In the genomic region with DNA sequence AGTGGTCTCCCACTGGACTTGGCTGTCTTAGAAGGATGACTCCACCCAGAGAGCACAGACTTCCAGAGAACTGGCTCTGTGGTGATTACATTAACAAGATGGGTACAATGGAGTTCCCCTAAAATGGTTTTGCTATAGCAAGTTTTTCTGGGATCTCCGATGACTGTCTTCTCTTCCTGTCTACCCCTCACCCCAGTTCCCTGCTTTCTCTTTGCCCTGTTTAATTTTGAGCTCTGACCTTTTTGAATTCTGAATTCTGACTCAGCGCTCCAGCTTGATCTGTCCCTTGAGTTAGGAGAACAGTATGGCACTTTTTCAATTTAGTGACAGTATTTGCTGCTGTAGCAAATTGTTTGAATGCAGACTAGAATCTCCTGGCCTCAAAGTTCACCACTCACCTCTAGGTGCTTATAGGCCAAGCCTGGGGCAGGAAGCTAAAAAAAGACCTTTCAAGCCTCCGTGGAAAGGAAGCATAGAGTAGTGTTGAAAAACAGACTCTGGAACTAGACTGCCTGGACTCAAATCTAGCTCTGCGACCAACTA, we compare ENCODE assay signal across 11 cellular contexts. TPM values are rescaled to one million over a fixed set of nuclear protein-coding genes. Genes with fewer than 3 reads are reported as not detected.
DNase-seq lines count a peak whose midpoint lies in the region; ATAC-seq and TF ChIP-seq lines count a peak whose summit lies in the region.
"Had no signal": no experiment of that assay in that cellular context is flagged by ENCODE, and none has a peak within 500 bp of the region (broad histone marks: within the 10 kb centered on the region; RNA-seq: fewer than 3 reads in every experiment).

No MANE protein-coding gene starts in this region.

- H4K20me1 ChIP-seq in BLaER1 (peaks cover 96% of the 10 kb centered on the region), Loucy (ENCODE audit: insufficient read depth, low read length, poor library complexity, severe bottlenecking) (peaks cover 90% of the 10 kb centered on the region)

- no peaks in the 10 kb centered on the region for H3K9me3 ChIP-seq in BLaER1
- H3K9me3 ChIP-seq in Loucy (ENCODE audit: insufficient read depth, low read depth, low read length): no peaks in the 10 kb centered on the region
- no peaks in the 10 kb centered on the region for H3K9me3 ChIP-seq in colonic mucosa

- H3K9ac ChIP-seq in BLaER1 (0 out of 2 replicates have a peak overlapping the region, but pooled peaks have one; percentile 3), Loucy (ENCODE audit: low read depth, low read length, poor library complexity, severe bottlenecking) (peak overlapping the region; percentile 68), colonic mucosa (ENCODE audit: low read depth in 2 of 2, low read length in 2 of 2) (no peak overlapping the region)

- no peak overlapping the region for H2AFZ ChIP-seq in Loucy (ENCODE audit: low read length)

- H3K9me2 ChIP-seq in Loucy (replicated peaks; ENCODE audit: low read depth, low read length): no peaks in the 10 kb centered on the region

- H3K4me3 ChIP-seq in BLaER1 (no peak overlapping the region), Loucy (ENCODE audit: low read length, poor library complexity, severe bottlenecking) (peak overlapping the region; percentile 80), colonic mucosa (no peak overlapping the region)

- H3K4me2 ChIP-seq in BLaER1: peak overlapping the region; percentile 45
- H3K4me2 ChIP-seq in Loucy (ENCODE audit: low read depth, low read length, poor library complexity, severe bottlenecking): peak overlapping the region; percentile 99

- ATAC-seq in naive B cell (ENCODE audit: low read depth in 2 of 2): peak in 1 of 2 donors; percentile 16
- ATAC-seq: WTC11 had no signal

- H3K27me3 Mint-ChIP-seq in naive B cell: no peaks in the 10 kb centered on the region

- H3K27ac ChIP-seq in BLaER1 (no peak overlapping the region), colonic mucosa (peak overlapping the region; percentile 26)

- H3K4me1 ChIP-seq in BLaER1 (peaks cover 57% of the 10 kb centered on the region), Loucy (ENCODE audit: insufficient read depth, low read length, poor library complexity, severe bottlenecking) (peaks cover 67% of the 10 kb centered on the region), colonic mucosa (no peaks in the 10 kb centered on the region)

- H3K4me1 Mint-ChIP-seq in naive B cell: peaks cover 67 to 92% (median 76%) of the 10 kb centered on the region in 3 donors

- peaks cover 6 to 22% of the 10 kb centered on the region in 2 donors for H3K36me3 Mint-ChIP-seq in naive B cell
- H3K36me3 Mint-ChIP-seq: WTC11 had no signal

- peak overlapping the region; percentile 62 to 94 (median 76) for H3K4me3 Mint-ChIP-seq in naive B cell
- H3K4me3 Mint-ChIP-seq: WTC11 had no signal

- intact Hi-C loops in colonic mucosa (cut with DNase I): no loop called here

- peak overlapping the region in 5 of 6 donors; percentile 13 to 82 (median 78) for H3K27ac Mint-ChIP-seq in naive B cell
- H3K27ac Mint-ChIP-seq: WTC11 had no signal

- H3F3A ChIP-seq in Loucy (ENCODE audit: low read depth): no peaks in the 10 kb centered on the region

- DNase-seq in colonic mucosa: no peak
- no peak for DNase-seq in naive B cell
- no peak for DNase-seq in A172 (ENCODE audit: low spot score)
- DNase-seq in OCI-M1 (lab: John Stamatoyannopoulos, UW): no peak
- DNase-seq in MV-4-11 (lab: John Stamatoyannopoulos, UW): no peak
- no peak for DNase-seq in Kasumi-1 (lab: John Stamatoyannopoulos, UW)
- DNase-seq: mesendoderm, NCI-H446 treated with DMSO at 0.1 percent for 48 hours had no signal

- H3K36me3 ChIP-seq in BLaER1: peaks cover 56% of the 10 kb centered on the region
- H3K36me3 ChIP-seq in Loucy (ENCODE audit: insufficient read depth, low read length): peaks cover 3% of the 10 kb centered on the region; the same call in 1 of the 2 replicates
- H3K36me3 ChIP-seq in colonic mucosa: no peaks in the 10 kb centered on the region

- H3K79me2 ChIP-seq in Loucy (ENCODE audit: insufficient read depth, low read length): peaks cover 100% of the 10 kb centered on the region

- no peaks in the 10 kb centered on the region for H3K9me3 Mint-ChIP-seq in naive B cell
- H3K9me3 Mint-ChIP-seq: WTC11 had no signal

- H3K27me3 ChIP-seq in BLaER1 (peaks cover 72% of the 10 kb centered on the region), Loucy (ENCODE audit: insufficient read depth, low read length, poor library complexity, severe bottlenecking) (no peaks in the 10 kb centered on the region), colonic mucosa (no peaks in the 10 kb centered on the region)

- no peak for TF ChIP-seq CTCF in Loucy (conservative IDR thresholded peaks at IDR 0.05; ENCODE audit: low read length)
- no peak for TF ChIP-seq CTCF in colonic mucosa (IDR thresholded peaks at IDR 0.05)

RNA-seq across cellular contexts. Expression of a gene that starts 7.0 kb away (rescaled TPM):
- 10 to 100 TPM; 27.5 to 62.7 TPM for total RNA-seq in colonic mucosa
- polyA plus RNA-seq in naive B cell (ENCODE audit: low read depth in 6 of 6): 100 to 1,000 TPM; 494 to 728 (median 559) TPM
- 326 and 328 TPM in 2 replicates for total RNA-seq in A172 (2014; rRNA removed; shearing (Covaris generic))

Comparison
In these comparisons a context has a peak if more than half of its experiments do, and no peak if none do; other contexts are left out.
1. H3K9ac ChIP-seq: peak in BLaER1 (single experiment) and Loucy (single experiment); none in colonic mucosa (0 of 2).